ENCODE assay signal across 1 cellular context in the genomic region with DNA sequence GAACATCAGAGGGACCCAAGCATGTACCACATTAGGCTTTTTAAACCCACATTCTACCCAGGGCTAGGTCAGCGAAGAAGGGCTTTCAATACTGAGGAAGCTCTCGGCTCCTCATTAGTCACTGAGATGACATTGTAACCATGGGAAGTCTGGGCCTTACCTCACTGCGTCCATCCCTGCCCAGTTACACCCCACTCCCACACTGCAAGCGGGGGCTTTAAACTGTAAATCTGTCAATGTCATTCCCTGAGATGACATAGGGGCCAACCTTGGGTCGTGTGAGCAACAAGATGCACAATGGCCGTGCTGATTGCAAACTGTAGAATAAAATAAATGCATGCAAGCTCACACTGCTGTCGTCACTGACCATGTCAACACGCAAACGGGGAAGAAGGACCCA.
TF ChIP-seq lines count a peak whose summit lies in the region.

No MANE protein-coding gene starts in this region.

TF ChIP-seq in HepG2, 621 proteins besides CTCF, POLR2A, EP300 and RAD21 (continued from another document):
- TF ChIP-seq, protein P1, sequence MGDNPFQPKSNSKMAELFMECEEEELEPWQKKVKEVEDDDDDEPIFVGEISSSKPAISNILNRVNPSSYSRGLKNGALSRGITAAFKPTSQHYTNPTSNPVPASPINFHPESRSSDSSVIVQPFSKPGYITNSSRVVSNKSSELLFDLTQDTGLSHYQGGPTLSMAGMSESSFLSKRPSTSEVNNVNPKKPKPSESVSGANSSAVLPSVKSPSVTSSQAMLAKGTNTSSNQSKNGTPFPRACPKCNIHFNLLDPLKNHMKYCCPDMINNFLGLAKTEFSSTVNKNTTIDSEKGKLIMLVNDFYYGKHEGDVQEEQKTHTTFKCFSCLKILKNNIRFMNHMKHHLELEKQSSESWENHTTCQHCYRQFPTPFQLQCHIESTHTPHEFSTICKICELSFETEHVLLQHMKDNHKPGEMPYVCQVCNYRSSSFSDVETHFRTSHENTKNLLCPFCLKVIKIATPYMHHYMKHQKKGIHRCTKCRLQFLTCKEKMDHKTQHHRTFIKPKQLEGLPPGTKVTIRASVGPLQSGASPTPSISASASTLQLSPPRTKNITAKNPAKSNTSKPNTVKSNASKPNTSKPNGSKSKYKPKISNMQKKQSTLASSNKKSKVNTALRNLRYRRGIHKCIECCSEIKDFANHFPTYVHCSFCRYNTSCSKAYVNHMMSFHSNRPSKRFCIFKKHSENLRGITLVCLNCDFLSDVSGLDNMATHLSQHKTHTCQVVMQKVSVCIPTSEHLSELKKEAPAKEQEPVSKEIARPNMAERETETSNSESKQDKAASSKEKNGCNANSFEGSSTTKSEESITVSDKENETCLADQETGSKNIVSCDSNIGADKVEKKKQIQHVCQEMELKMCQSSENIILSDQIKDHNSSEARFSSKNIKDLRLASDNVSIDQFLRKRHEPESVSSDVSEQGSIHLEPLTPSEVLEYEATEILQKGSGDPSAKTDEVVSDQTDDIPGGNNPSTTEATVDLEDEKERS (CRISPR knock-in tag; IDR thresholded peaks at IDR 0.05): no peak
- TF ChIP-seq ZNF773 (CRISPR knock-in tag; IDR thresholded peaks at IDR 0.05; ENCODE audit: borderline replicate concordance) (no peak), ZNF589 (CRISPR knock-in tag; conservative IDR thresholded peaks at IDR 0.05) (no peak)
- TF ChIP-seq, protein P2, sequence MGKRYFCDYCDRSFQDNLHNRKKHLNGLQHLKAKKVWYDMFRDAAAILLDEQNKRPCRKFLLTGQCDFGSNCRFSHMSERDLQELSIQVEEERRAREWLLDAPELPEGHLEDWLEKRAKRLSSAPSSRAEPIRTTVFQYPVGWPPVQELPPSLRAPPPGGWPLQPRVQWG (CRISPR knock-in tag; IDR thresholded peaks at IDR 0.05; ENCODE audit: borderline replicate concordance, low read depth): no peak
